In the genomic region with DNA sequence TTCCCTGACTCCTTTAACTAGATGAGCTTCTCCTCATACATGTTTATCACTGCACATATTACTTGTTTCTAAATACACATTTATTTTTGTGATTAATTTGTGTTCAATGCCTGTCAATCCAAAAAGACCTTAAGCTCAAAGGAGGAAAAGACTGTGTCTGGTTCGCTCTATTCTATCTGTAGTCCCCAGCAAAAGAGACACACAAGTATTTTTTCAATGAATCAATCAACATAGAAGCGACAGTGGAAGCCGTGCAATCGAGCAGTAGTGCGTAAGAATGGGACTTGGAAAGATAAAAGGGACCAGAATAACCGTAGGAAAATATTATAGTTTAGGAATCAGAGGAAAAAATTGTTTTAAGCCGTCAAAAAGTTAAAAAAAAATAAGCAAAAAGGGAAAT, we compare ENCODE assay signal across 8 cellular contexts. TPM values are rescaled to one million over a fixed set of nuclear protein-coding genes. Genes with fewer than 3 reads are reported as not detected.
DNase-seq lines count a peak whose midpoint lies in the region; ATAC-seq and TF ChIP-seq lines count a peak whose summit lies in the region.

No MANE protein-coding gene starts in this region.

- no peak for ATAC-seq in GM19324 (IDR thresholded peaks at IDR 0.05; ENCODE audit: low FRiP score, unreplicated experiment)
- no peak for ATAC-seq in GM19467 (IDR thresholded peaks at IDR 0.05; ENCODE audit: unreplicated experiment)

- H3K9me3 ChIP-seq in OCI-LY3 (ENCODE audit: insufficient read depth, low read length) (no peaks in the 10 kb centered on the region), Peyer's patch (no peaks in the 10 kb centered on the region)

- DNase-seq in GM12864 (ENCODE audit: low read depth) (no peak), epithelial cell of proximal tubule (ENCODE audit: low read depth) (no peak), retina (peak; percentile 38), DMS114 treated with DMSO at 0.1 percent for 48 hours (lab: John Stamatoyannopoulos, UW; ENCODE audit: unreplicated experiment) (no peak), Peyer's patch (no peak)

- no peak overlapping the region for H3K27ac ChIP-seq in OCI-LY3 (ENCODE audit: low read length)
- H3K27ac ChIP-seq in Peyer's patch: no peak overlapping the region

- H3K4me2 ChIP-seq in OCI-LY3 (ENCODE audit: low read length): peak overlapping the region; percentile 67

- H3K4me1 ChIP-seq in OCI-LY3 (ENCODE audit: low read length): peaks cover 35% of the 10 kb centered on the region
- peaks cover 0 to 25% (median 7%) of the 10 kb centered on the region in 4 donors for H3K4me1 ChIP-seq in Peyer's patch

- H3K9ac ChIP-seq in OCI-LY3 (ENCODE audit: low read length): peak overlapping the region; percentile 95

- peaks cover 64% of the 10 kb centered on the region for H3K79me2 ChIP-seq in OCI-LY3 (ENCODE audit: low read length)

- TF ChIP-seq CTCF in GM12864 (IDR thresholded peaks at IDR 0.05; ENCODE audit: low read depth, low read length, missing control alignments) (no peak), OCI-LY3 (IDR thresholded peaks at IDR 0.05; ENCODE audit: low read depth, low read length) (no peak), epithelial cell of proximal tubule (conservative IDR thresholded peaks at IDR 0.05; ENCODE audit: low read depth, low read length) (no peak), Peyer's patch (IDR thresholded peaks at IDR 0.05) (no peak)

- H3K36me3 ChIP-seq in OCI-LY3 (replicated peaks; ENCODE audit: low read depth, low read length) (peaks cover 11% of the 10 kb centered on the region), Peyer's patch (no peaks in the 10 kb centered on the region)

- H2AFZ ChIP-seq in OCI-LY3 (ENCODE audit: low read depth, low read length): no peak overlapping the region

- no peak for TF ChIP-seq POLR2A in Peyer's patch (IDR thresholded peaks at IDR 0.05)

- peak overlapping the region; percentile 85 for H3K4me3 ChIP-seq in GM12864 (ENCODE audit: low read depth, low read length)
- H3K4me3 ChIP-seq in OCI-LY3 (ENCODE audit: low read length): peak overlapping the region; percentile 87
- peak overlapping the region; percentile 78 for H3K4me3 ChIP-seq in epithelial cell of proximal tubule (ENCODE audit: low read depth, low read length)
- peak overlapping the region in 2 of 4 donors; percentile 70 to 71 for H3K4me3 ChIP-seq in Peyer's patch

- H3K27me3 ChIP-seq in OCI-LY3 (ENCODE audit: low read depth, low read length) (no peaks in the 10 kb centered on the region), Peyer's patch (no peaks in the 10 kb centered on the region)

- H4K20me1 ChIP-seq in OCI-LY3 (ENCODE audit: insufficient read depth, low read length): 0 out of 2 replicates have a peak, but pooled peaks cover 7% of the 10 kb centered on the region

RNA-seq across cellular contexts. Expression of gene WDHD1, which starts 1.0 kb away (rescaled TPM):
- total RNA-seq in epithelial cell of proximal tubule: 18.9 and 19.6 TPM in 2 replicates
- 1 to 10 TPM in 2 of 4 donors, under 1 TPM in 2; 0.70 to 2.5 (median 1.0) TPM for total RNA-seq in Peyer's patch

RNA-seq across cellular contexts. Expression of gene SOCS4, which starts 1.1 kb away (rescaled TPM):
- total RNA-seq in epithelial cell of proximal tubule (11.9 and 13.0 TPM in 2 replicates), Peyer's patch (10 to 100 TPM in 3 of 4 donors, 1 to 10 TPM in 1; 10.0 to 18.2 (median 10.7) TPM)

RNA-seq across cellular contexts. Expression of gene MAPK1IP1L, which starts 25.5 kb away (rescaled TPM):
- total RNA-seq in epithelial cell of proximal tubule (70.9 and 178 TPM in 2 replicates), Peyer's patch (10 to 100 TPM; 27.2 to 56.6 (median 35.2) TPM)
